22 cellular contexts compared by ENCODE assay signal in the genomic region with DNA sequence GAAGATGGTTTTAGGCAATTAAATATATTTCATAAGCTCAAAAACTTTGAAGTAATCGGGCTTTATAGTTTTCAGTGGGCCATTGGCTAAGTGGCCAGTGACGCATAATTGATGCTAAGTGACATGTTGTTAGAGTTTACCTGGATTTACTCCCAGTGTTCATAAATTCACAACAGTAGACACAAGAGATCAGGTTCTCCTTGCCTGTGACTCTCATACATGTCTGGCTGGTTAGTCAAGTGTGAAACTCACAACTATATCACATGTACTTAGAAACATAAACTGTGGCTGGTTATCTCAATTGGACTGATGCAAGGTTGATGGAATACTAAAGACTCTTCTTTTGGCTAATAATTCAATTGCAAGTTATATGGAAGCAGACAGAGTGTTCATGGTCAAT. TPM values are rescaled to one million over a fixed set of nuclear protein-coding genes. Genes with fewer than 3 reads are reported as not detected.
"Had no signal": no experiment of that assay in that cellular context is flagged by ENCODE, and none has a peak within 500 bp of the region (broad histone marks: within the 10 kb centered on the region; RNA-seq: fewer than 3 reads in every experiment).

No MANE protein-coding gene starts in this region.

- H3K27me3 ChIP-seq: esophagus squamous epithelium, pancreas, tibial artery, upper lobe of left lung, uterus had no signal

- ATAC-seq: left cardiac atrium; pancreas; sciatic nerve; stimulated activated naive CD8-positive, alpha-beta T cell treated with anti-CD3 and anti-CD28 coated beads, Interleukin-15, Interleukin-2, amounts not matched to agents 100 U/mL and 50 U/mL, for 24 hours had no signal

- DNase-seq: effector memory CD4-positive, alpha-beta T cell; esophagus squamous epithelium; foreskin fibroblast; kidney; left cardiac atrium; mesendoderm; naive B cell; occipital lobe; pancreas; retina; stimulated activated CD4-positive, alpha-beta T cell treated with anti-CD3 and anti-CD28 coated beads, Interleukin-2, amount 100 ng/mL, for 48 hours; stimulated activated naive CD8-positive, alpha-beta T cell treated with anti-CD3 and anti-CD28 coated beads, Interleukin-15, Interleukin-2, amounts not matched to agents 100 U/mL and 50 U/mL, for 24 hours; tibial artery; upper lobe of left lung; uterus had no signal

- H3K4me1 ChIP-seq: esophagus squamous epithelium, pancreas, prostate gland, tibial artery, upper lobe of left lung, uterus had no signal

- H3K27ac ChIP-seq: epithelial cell of prostate, esophagus squamous epithelium, pancreas, prostate gland, skin epidermis, tibial artery, upper lobe of left lung, uterus had no signal

- H3K36me3 ChIP-seq: esophagus squamous epithelium, pancreas, prostate gland, tibial artery, upper lobe of left lung, uterus had no signal

- H3K4me3 ChIP-seq: esophagus squamous epithelium, pancreas, prostate gland, skin epidermis, tibial artery, upper lobe of left lung, uterus had no signal

- H3K9me3 ChIP-seq: esophagus squamous epithelium, pancreas, prostate gland, tibial artery, upper lobe of left lung, uterus had no signal

RNA-seq across cellular contexts. Expression of a gene that starts 26.2 kb away (rescaled TPM):
- total RNA-seq: esophagus squamous epithelium, kidney, liver, lung microvascular endothelial cell, occipital lobe, sciatic nerve, temporal lobe, upper lobe of left lung, uterus had no signal
- polyA plus RNA-seq: liver, pancreas had no signal

RNA-seq across cellular contexts. Expression of a gene that starts 27.8 kb away (rescaled TPM):
- total RNA-seq: esophagus squamous epithelium, kidney, liver, lung microvascular endothelial cell, occipital lobe, sciatic nerve, temporal lobe, upper lobe of left lung had no signal
- polyA plus RNA-seq: liver, pancreas had no signal
